ENCODE assay signal across 10 cellular contexts in the genomic region with DNA sequence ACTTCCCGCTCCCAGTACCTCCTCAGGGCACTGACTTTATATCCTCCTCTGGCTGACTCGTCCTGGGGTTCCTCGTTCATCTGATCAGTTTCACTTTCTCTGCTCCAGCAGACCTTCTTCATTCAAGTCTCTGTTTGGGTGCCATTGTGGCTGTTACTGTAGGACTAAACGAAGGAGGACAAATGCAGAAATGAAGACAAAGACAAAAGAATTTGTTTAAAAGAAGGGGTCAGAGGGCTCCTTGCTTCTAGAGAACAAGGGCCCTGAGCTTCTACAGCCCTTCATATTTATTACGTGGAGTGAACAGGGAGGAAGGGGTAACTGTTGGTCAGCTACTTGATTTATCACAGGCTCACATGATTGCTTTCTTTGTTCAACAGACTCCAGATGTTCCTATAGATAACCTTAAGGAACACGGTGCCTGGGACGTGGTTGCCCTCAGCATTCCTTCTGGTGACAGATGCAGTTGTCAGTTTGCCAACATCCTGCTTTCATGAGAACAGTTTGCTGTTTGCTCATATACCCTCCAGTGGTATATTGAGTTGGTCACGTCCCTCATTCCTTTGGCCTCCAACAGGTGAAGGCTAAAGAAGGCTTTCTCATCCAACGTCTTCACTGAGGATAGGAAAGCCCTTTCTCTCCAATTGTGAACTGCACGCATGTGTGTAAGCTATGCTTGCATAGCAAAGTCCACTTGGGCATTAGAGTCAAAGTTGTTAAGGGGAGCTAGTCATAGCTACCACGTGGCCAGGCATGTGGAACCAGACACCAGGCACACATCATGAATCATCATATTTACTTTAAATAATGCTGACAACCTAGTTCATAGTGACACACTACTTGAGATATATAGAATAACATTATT.
DNase-seq lines count a peak whose midpoint lies in the region; ATAC-seq and TF ChIP-seq lines count a peak whose summit lies in the region.
"Had no signal": no experiment of that assay in that cellular context is flagged by ENCODE, and none has a peak within 500 bp of the region (broad histone marks: within the 10 kb centered on the region; RNA-seq: fewer than 3 reads in every experiment).

No MANE protein-coding gene starts in this region.

- no peaks in the 10 kb centered on the region for H3K27me3 Mint-ChIP-seq in activated CD8-positive, alpha-beta memory T cell treated with anti-CD3 and anti-CD28 coated beads, Interleukin-2, amount 10 ng/mL, durations not matched to agents 7 days and 5 days
- H3K27me3 Mint-ChIP-seq in stimulated activated naive CD8-positive, alpha-beta T cell treated with anti-CD3 and anti-CD28 coated beads, Interleukin-15, amount 100 ng/mL, for 72 hours: no peaks in the 10 kb centered on the region

- TF ChIP-seq CTCF in RWPE2 (IDR thresholded peaks at IDR 0.05; ENCODE audit: poor library complexity, severe bottlenecking) (no peak), fibroblast of lung (conservative IDR thresholded peaks at IDR 0.05 in 1 of 2, IDR thresholded peaks at IDR 0.05 in 1 of 2; ENCODE audit: low read depth in 1 of 2, low read length in 2 of 2) (no peak)

- peak overlapping the region; percentile 84 for H3K27ac ChIP-seq in RWPE2 (ENCODE audit: poor library complexity, severe bottlenecking)
- peak overlapping the region; percentile 2 for H3K27ac ChIP-seq in fibroblast of lung (ENCODE audit: insufficient read depth, low read length)

- H2AFZ ChIP-seq in fibroblast of lung (ENCODE audit: low read length): no peak overlapping the region

- H3K9me3 Mint-ChIP-seq in activated CD8-positive, alpha-beta memory T cell treated with anti-CD3 and anti-CD28 coated beads, Interleukin-2, amount 10 ng/mL, durations not matched to agents 7 days and 5 days (ENCODE audit: low read depth): no peaks in the 10 kb centered on the region
- no peaks in the 10 kb centered on the region for H3K9me3 Mint-ChIP-seq in stimulated activated naive CD8-positive, alpha-beta T cell treated with anti-CD3 and anti-CD28 coated beads, Interleukin-15, amount 100 ng/mL, for 72 hours

- H3K4me3 Mint-ChIP-seq in activated CD8-positive, alpha-beta memory T cell treated with anti-CD3 and anti-CD28 coated beads, Interleukin-2, amount 10 ng/mL, durations not matched to agents 7 days and 5 days: peak overlapping the region; percentile 48
- H3K4me3 Mint-ChIP-seq in stimulated activated naive CD8-positive, alpha-beta T cell treated with anti-CD3 and anti-CD28 coated beads, Interleukin-15, amount 100 ng/mL, for 72 hours: peak overlapping the region; percentile 5 to 35

- no peak overlapping the region for H3K9ac ChIP-seq in fibroblast of lung (ENCODE audit: insufficient read depth, low read length)

- peak overlapping the region; percentile 41 for H3K4me2 ChIP-seq in fibroblast of lung (ENCODE audit: extremely low read depth, insufficient read depth, low read length)

- H3K27ac Mint-ChIP-seq in activated CD8-positive, alpha-beta memory T cell treated with anti-CD3 and anti-CD28 coated beads, Interleukin-2, amount 10 ng/mL, durations not matched to agents 7 days and 5 days: peak overlapping the region; percentile 70
- H3K27ac Mint-ChIP-seq in stimulated activated naive CD8-positive, alpha-beta T cell treated with anti-CD3 and anti-CD28 coated beads, Interleukin-15, amount 100 ng/mL, for 72 hours: peak overlapping the region in 1 of 2 donors; percentile 55

- ATAC-seq in activated CD8-positive, alpha-beta memory T cell treated with anti-CD3 and anti-CD28 coated beads, Interleukin-2, amount 10 ng/mL, durations not matched to agents 7 days and 5 days: peak; percentile 67
- ATAC-seq in RWPE2 (ENCODE audit: low read depth) (peak; percentile 88), HG02623 (IDR thresholded peaks at IDR 0.05; ENCODE audit: unreplicated experiment) (no peak), HG03108 (IDR thresholded peaks at IDR 0.05; ENCODE audit: unreplicated experiment) (no peak), HG02763 (IDR thresholded peaks at IDR 0.05; ENCODE audit: unreplicated experiment) (no peak)
- peak; percentile 45 for ATAC-seq in stimulated activated naive CD8-positive, alpha-beta T cell treated with anti-CD3 and anti-CD28 coated beads, Interleukin-15, amount 100 ng/mL, for 72 hours

- peaks cover 20% of the 10 kb centered on the region for H3K4me1 ChIP-seq in RWPE2 (ENCODE audit: insufficient read depth, poor library complexity, severe bottlenecking)
- H3K4me1 ChIP-seq in fibroblast of lung (ENCODE audit: control insufficient read depth, extremely low read depth, insufficient read depth, low read length): peaks cover 5% of the 10 kb centered on the region

- H3K4me1 Mint-ChIP-seq in activated CD8-positive, alpha-beta memory T cell treated with anti-CD3 and anti-CD28 coated beads, Interleukin-2, amount 10 ng/mL, durations not matched to agents 7 days and 5 days: peaks cover 16% of the 10 kb centered on the region
- peaks cover 43% of the 10 kb centered on the region for H3K4me1 Mint-ChIP-seq in stimulated activated naive CD8-positive, alpha-beta T cell treated with anti-CD3 and anti-CD28 coated beads, Interleukin-15, amount 100 ng/mL, for 72 hours

- peaks cover 2% of the 10 kb centered on the region for H3K36me3 Mint-ChIP-seq in activated CD8-positive, alpha-beta memory T cell treated with anti-CD3 and anti-CD28 coated beads, Interleukin-2, amount 10 ng/mL, durations not matched to agents 7 days and 5 days

- H3K36me3 ChIP-seq in RWPE2 (ENCODE audit: low read depth) (no peaks in the 10 kb centered on the region), fibroblast of lung (ENCODE audit: control insufficient read depth, insufficient read depth, low read length) (no peaks in the 10 kb centered on the region)

- H3K9me3 ChIP-seq in RWPE2 (ENCODE audit: severe bottlenecking) (no peaks in the 10 kb centered on the region), fibroblast of lung (ENCODE audit: control insufficient read depth, insufficient read depth, low read depth, low read length) (no peaks in the 10 kb centered on the region)

- H3K27me3 ChIP-seq in RWPE2 (ENCODE audit: insufficient read depth, poor library complexity, severe bottlenecking) (no peaks in the 10 kb centered on the region), fibroblast of lung (ENCODE audit: control insufficient read depth, insufficient read depth, low read length) (no peaks in the 10 kb centered on the region)

- no peaks in the 10 kb centered on the region for H4K20me1 ChIP-seq in fibroblast of lung (ENCODE audit: control insufficient read depth, extremely low read depth, insufficient read depth, low read length)

- no peak for DNase-seq in activated CD8-positive, alpha-beta memory T cell treated with anti-CD3 and anti-CD28 coated beads, Interleukin-2, amount 10 ng/mL, durations not matched to agents 7 days and 5 days
- no peak for DNase-seq in activated CD8-positive, alpha-beta memory T cell treated with anti-CD3 and anti-CD28 coated beads for 24 hours
- DNase-seq in RWPE2 (ENCODE audit: low spot score) (peak; percentile 75), fibroblast of lung (ENCODE audit: low read depth in 2 of 2) (peak; percentile 77 to 90)
- no peak for DNase-seq in stimulated activated naive CD8-positive, alpha-beta T cell treated with anti-CD3 and anti-CD28 coated beads, Interleukin-15, amount 100 ng/mL, for 72 hours
- DNase-seq: C1 segment of cervical spinal cord, hypothalamus had no signal

- H3K4me3 ChIP-seq in RWPE2 (ENCODE audit: severe bottlenecking): no peak overlapping the region
- H3K4me3 ChIP-seq in fibroblast of lung (replicated peaks in 1 of 4; ENCODE audit: control extremely low read depth in 1 of 4, insufficient read depth in 1 of 4, low read depth in 3 of 4, low read length in 4 of 4): no peak overlapping the region

- no peaks in the 10 kb centered on the region for H3K79me2 ChIP-seq in fibroblast of lung (ENCODE audit: control insufficient read depth, insufficient read depth, low read length)

- CTCF ChIA-PET in activated CD8-positive, alpha-beta memory T cell treated with anti-CD3 and anti-CD28 coated beads, Interleukin-2, amount 10 ng/mL, durations not matched to agents 7 days and 5 days (lab: Charles Lee): interaction anchor here (0.9 to 1.2 kb wide), 3 partner anchors 10 to 25 kb away, joined by 3 to 4 read pairs (median 3); a partner anchor contains a TSS

Comparison
In these comparisons a context has a peak if more than half of its experiments do, and no peak if none do; other contexts are left out.
1. ATAC-seq: peak in activated CD8-positive, alpha-beta memory T cell treated with anti-CD3 and anti-CD28 coated beads, Interleukin-2, amount 10 ng/mL, durations not matched to agents 7 days and 5 days (single experiment), RWPE2 (single experiment) and stimulated activated naive CD8-positive, alpha-beta T cell treated with anti-CD3 and anti-CD28 coated beads, Interleukin-15, amount 100 ng/mL, for 72 hours (single experiment); none in HG02623 (single experiment), HG03108 (single experiment) and HG02763 (single experiment).
2. DNase-seq: peak in RWPE2 (single experiment) and fibroblast of lung (2 of 2); none in activated CD8-positive, alpha-beta memory T cell treated with anti-CD3 and anti-CD28 coated beads, Interleukin-2, amount 10 ng/mL, durations not matched to agents 7 days and 5 days (single experiment), activated CD8-positive, alpha-beta memory T cell treated with anti-CD3 and anti-CD28 coated beads for 24 hours (single experiment) and stimulated activated naive CD8-positive, alpha-beta T cell treated with anti-CD3 and anti-CD28 coated beads, Interleukin-15, amount 100 ng/mL, for 72 hours (0 of 2).